In genomic region chr19:14495678-14496028, GRCh38 we compare ENCODE assay signal across 8 cellular contexts. TPM values are rescaled to one million over a fixed set of nuclear protein-coding genes. Genes with fewer than 3 reads are reported as not detected.
A peak's percentile ranks its signal among the peaks of the same experiment; 100 is the strongest.
DNase-seq lines count a peak whose midpoint lies in the region; ATAC-seq and TF ChIP-seq lines count a peak whose summit lies in the region.

No MANE protein-coding gene starts in this region.

- intact Hi-C loops in transverse colon (cut with DNase I; ENCODE audit: low total_unique reads), result no loop called here

- peak overlapping the region; percentile 93 to 96 (median 94) for H3K4me3 ChIP-seq in transverse colon

- H3K4me1 ChIP-seq in transverse colon, result peaks cover 25 to 61% (median 46%) of the 10 kb centered on the region in 4 donors

- H3K27me3 ChIP-seq in transverse colon, result no peaks in the 10 kb centered on the region

- no peak for TF ChIP-seq EP300 in transverse colon (IDR thresholded peaks at IDR 0.05; ENCODE audit: low read depth)

- TF ChIP-seq POLR2A in transverse colon (IDR thresholded peaks at IDR 0.05), result no peak

- no peak overlapping the region for H3K27ac Mint-ChIP-seq in activated T-cell treated with anti-CD3 and anti-CD28 coated beads, Interleukin-2, amount 50 U/mL, for 72 hours

- no peaks in the 10 kb centered on the region for H3K9me3 Mint-ChIP-seq in activated T-cell treated with anti-CD3 and anti-CD28 coated beads, Interleukin-2, amount 50 U/mL, for 72 hours

- in situ Hi-C loops in transverse colon (cut with MboI; ENCODE audit: low pct_ligation_motif_present in 1 of 4, low pct_unique_long_range_greater_than_20kb in 1 of 4, low sequenced_read_pairs in 3 of 4), result no loop called here

- peak overlapping the region; percentile 81 to 85 for H3K4me3 Mint-ChIP-seq in activated T-cell treated with anti-CD3 and anti-CD28 coated beads, Interleukin-2, amount 50 U/mL, for 72 hours

- peak in 1 of 2 donors; percentile 2 for ATAC-seq in activated T-cell treated with anti-CD3 and anti-CD28 coated beads, Interleukin-2, amount 50 U/mL, for 72 hours (replicated peaks in 1 of 2)
- ATAC-seq in left lobe of liver, result peak; percentile 1
- no peak for ATAC-seq in GM18867 (IDR thresholded peaks at IDR 0.05; ENCODE audit: unreplicated experiment)
- no peak for ATAC-seq in HG03135 (IDR thresholded peaks at IDR 0.05; ENCODE audit: unreplicated experiment)

- peaks cover 20% of the 10 kb centered on the region for H3K4me1 Mint-ChIP-seq in activated T-cell treated with anti-CD3 and anti-CD28 coated beads, Interleukin-2, amount 50 U/mL, for 72 hours (ENCODE audit: low read depth)

- DNase-seq in activated T-cell treated with anti-CD3 and anti-CD28 coated beads, Interleukin-2, amount 50 U/mL, for 72 hours, result no peak
- DNase-seq in activated T-cell treated with anti-CD3 and anti-CD28 coated beads for 4 hours, result no peak
- no peak for DNase-seq in left lobe of liver (ENCODE audit: low spot score)
- no peak for DNase-seq in transverse colon
- no peak for DNase-seq in activated effector memory CD4-positive, alpha-beta T cell treated with anti-CD3 and anti-CD28 coated beads, Interleukin-2, amount 50 U/mL, for 16 hours

- peaks cover 0 to 4% (median 0%) of the 10 kb centered on the region in 4 donors for H3K36me3 ChIP-seq in transverse colon

- no peaks in the 10 kb centered on the region for H3K27me3 Mint-ChIP-seq in activated T-cell treated with anti-CD3 and anti-CD28 coated beads, Interleukin-2, amount 50 U/mL, for 72 hours (ENCODE audit: low read depth)

- H3K27ac ChIP-seq in angular gyrus (ENCODE audit: low read depth, low read length) (peak overlapping the region; percentile 81), transverse colon (peak overlapping the region; percentile 86 to 94 (median 90))

- no peaks in the 10 kb centered on the region for H3K9me3 ChIP-seq in transverse colon

- peaks cover 2 to 6% of the 10 kb centered on the region in 2 donors for H3K36me3 Mint-ChIP-seq in activated T-cell treated with anti-CD3 and anti-CD28 coated beads, Interleukin-2, amount 50 U/mL, for 72 hours (ENCODE audit: insufficient read depth in 2 of 2)

- TF ChIP-seq CTCF in transverse colon (IDR thresholded peaks at IDR 0.05), result no peak

- WGBS in transverse colon (ENCODE audit: low coverage in 1 of 2), 2 donors, result 0% methylated on average over 9 of the region's 28 CpGs; no CpG with 5 or more reads in 1 of the 2 donors

RNA-seq across cellular contexts. Expression of gene GIPC1, which starts 0.3 kb away (rescaled TPM):
- total RNA-seq in activated T-cell treated with anti-CD3 and anti-CD28 coated beads, Interleukin-2, amount 50 U/mL, for 72 hours, result 10 to 100 TPM; 24.1 to 28.6 TPM
- 28.2 TPM for total RNA-seq in left lobe of liver
- total RNA-seq in transverse colon, result 100 to 1,000 TPM; 295 to 569 (median 362) TPM

RNA-seq across cellular contexts. Expression of gene PTGER1, which starts 20.5 kb away (rescaled TPM):
- under 1 TPM; 0.38 to 0.39 TPM for total RNA-seq in activated T-cell treated with anti-CD3 and anti-CD28 coated beads, Interleukin-2, amount 50 U/mL, for 72 hours
- 0.13 TPM for total RNA-seq in left lobe of liver
- 1 to 10 TPM in 2 of 4 donors, not detected in 2; 1.1 to 1.2 TPM for total RNA-seq in transverse colon

RNA-seq across cellular contexts. Expression of gene DNAJB1, which starts 22.5 kb away (rescaled TPM):
- 10 to 100 TPM; 62.5 to 64.1 TPM for total RNA-seq in activated T-cell treated with anti-CD3 and anti-CD28 coated beads, Interleukin-2, amount 50 U/mL, for 72 hours
- total RNA-seq in left lobe of liver (70.7 TPM), transverse colon (100 to 1,000 TPM in 2 of 4 donors, 10 to 100 TPM in 2; 20.3 to 111 (median 93.8) TPM)

RNA-seq across cellular contexts. Expression of gene TECR, which starts 33.7 kb away (rescaled TPM):
- 100 to 1,000 TPM; 105 to 106 TPM for total RNA-seq in activated T-cell treated with anti-CD3 and anti-CD28 coated beads, Interleukin-2, amount 50 U/mL, for 72 hours
- total RNA-seq in left lobe of liver (101 TPM), transverse colon (100 to 1,000 TPM in 1 of 4 donors, 10 to 100 TPM in 3; 36.6 to 145 (median 69.3) TPM)

Comparison
In these comparisons a context has a peak if more than half of its experiments do, and no peak if none do; other contexts are left out.
1. RNA of gene GIPC1, which starts 0.3 kb away (total RNA-seq): 295 to 569 TPM in transverse colon; 24.1 to 28.6 TPM in activated T-cell treated with anti-CD3 and anti-CD28 coated beads, Interleukin-2, amount 50 U/mL, for 72 hours and 28.2 TPM in left lobe of liver (single experiment); every median in the first group is over 10 times any median in the second.